Comparison of ENCODE assay signal across 27 cellular contexts in genomic region chr6:155589190-155589589, GRCh38.
"Had no signal": no experiment of that assay in that cellular context is flagged by ENCODE, and none has a peak within 500 bp of the region (broad histone marks: within the 10 kb centered on the region; RNA-seq: fewer than 3 reads in every experiment).

No MANE protein-coding gene starts in this region.

- H3K36me3 Mint-ChIP-seq: mesothelial cell of epicardium had no signal

- H3K27me3 Mint-ChIP-seq: dendritic cell treated with granulocyte-macrophage colony-stimulating factor and Interleukin-4, amounts not matched to agents 40 ng/mL and 50 ng/mL, for 4 days had no signal

- H3K9me3 Mint-ChIP-seq: mesothelial cell of epicardium had no signal

- H3K27ac Mint-ChIP-seq: dendritic cell treated with granulocyte-macrophage colony-stimulating factor and Interleukin-4, amounts not matched to agents 40 ng/mL and 50 ng/mL, for 4 days; effector memory CD8-positive, alpha-beta T cell; endodermal cell; mesothelial cell of epicardium; naive B cell had no signal

- H3K4me3 ChIP-seq: colonic mucosa, esophagus squamous epithelium, gastroesophageal sphincter, heart left ventricle, hepatocyte, left lung, lower lobe of right lung, mucosa of descending colon had no signal

- H3K4me1 ChIP-seq: colonic mucosa, gastroesophageal sphincter, heart left ventricle, left lung, lower lobe of right lung had no signal

- H2AFZ ChIP-seq: hepatocyte had no signal

- H3K27me3 ChIP-seq: colonic mucosa, esophagus squamous epithelium, gastroesophageal sphincter, heart left ventricle, hepatocyte, left lung had no signal

- H3K4me2 ChIP-seq: hepatocyte had no signal

- H3K4me1 Mint-ChIP-seq: mesothelial cell of epicardium, naive B cell had no signal

- H3K4me3 Mint-ChIP-seq: dendritic cell treated with granulocyte-macrophage colony-stimulating factor and Interleukin-4, amounts not matched to agents 40 ng/mL and 50 ng/mL, for 4 days; effector memory CD8-positive, alpha-beta T cell; endodermal cell; mesothelial cell of epicardium; naive B cell had no signal

- DNase-seq: colonic mucosa; cortex of kidney; effector CD8-positive, alpha-beta T cell; effector memory CD8-positive, alpha-beta T cell; endodermal cell; erythroblast; esophagus squamous epithelium; foreskin fibroblast; heart left ventricle; hypothalamus; left cardiac atrium; left ventricle myocardium superior; lower lobe of right lung; mesenchymal stem cell; mucosa of descending colon; naive B cell had no signal

- H3K9me3 ChIP-seq: colonic mucosa, gastroesophageal sphincter, lower lobe of right lung, mucosa of descending colon had no signal

- H3K79me2 ChIP-seq: hepatocyte had no signal

- H3K36me3 ChIP-seq: colonic mucosa, esophagus squamous epithelium, gastroesophageal sphincter, heart left ventricle, left lung, lower lobe of right lung had no signal

- H3K27ac ChIP-seq: colonic mucosa, epithelial cell of prostate, esophagus squamous epithelium, gastroesophageal sphincter, heart left ventricle, hepatocyte, left lung, lower lobe of right lung had no signal

- ATAC-seq: effector memory CD8-positive, alpha-beta T cell; esophagus mucosa; gastroesophageal sphincter; heart left ventricle; left cardiac atrium; left lung; left ventricle myocardium superior; lower lobe of right lung; mucosa of descending colon had no signal

- FAIRE-seq: endometrium, frontal cortex, islet of Langerhans, keratinocyte had no signal
